Comparison of ENCODE assay signal across 1 cellular context in genomic region chr15:82771789-82772607, GRCh38.
TF ChIP-seq lines count a peak whose summit lies in the region.

No MANE protein-coding gene starts in this region.

TF ChIP-seq in H1, 55 proteins besides CTCF, POLR2A, EP300 and RAD21:
- TF ChIP-seq USF2 (IDR thresholded peaks at IDR 0.05; ENCODE audit: low read length) (no peak), ZNF274 (IDR thresholded peaks at IDR 0.05; ENCODE audit: borderline replicate concordance, extremely low read depth, low read length) (no peak), HDAC2 (IDR thresholded peaks at IDR 0.05; ENCODE audit: borderline replicate concordance in 1 of 2, low read depth in 2 of 2, low read length in 2 of 2) (no peak), ATF2 (IDR thresholded peaks at IDR 0.05; ENCODE audit: low read length) (no peak), SRF (IDR thresholded peaks at IDR 0.05; ENCODE audit: low read depth, low read length) (no peak), CBX5 (IDR thresholded peaks at IDR 0.05; ENCODE audit: low read depth, low read length) (no peak), ASH2L (IDR thresholded peaks at IDR 0.05; ENCODE audit: low read length) (no peak), SIRT6 (IDR thresholded peaks at IDR 0.05; ENCODE audit: low read length) (no peak), CHD1 (IDR thresholded peaks at IDR 0.05; ENCODE audit: low read depth, low read length) (no peak), SP4 (IDR thresholded peaks at IDR 0.05; ENCODE audit: low read length) (no peak), SIX5 (IDR thresholded peaks at IDR 0.05; ENCODE audit: low read depth, low read length) (no peak), TAF1 (IDR thresholded peaks at IDR 0.05; ENCODE audit: low read depth, low read length) (no peak), RFX5 (IDR thresholded peaks at IDR 0.05; ENCODE audit: borderline replicate concordance, low read depth, low read length) (no peak), GABPA (IDR thresholded peaks at IDR 0.05; ENCODE audit: borderline replicate concordance, insufficient read depth, low read length) (no peak), MAX (IDR thresholded peaks at IDR 0.05) (no peak), E2F6 (IDR thresholded peaks at IDR 0.05) (no peak), POLR2AphosphoS5 (IDR thresholded peaks at IDR 0.05; ENCODE audit: low read depth, low read length) (no peak), CEBPB (IDR thresholded peaks at IDR 0.05; ENCODE audit: low read depth, low read length) (no peak), KDM5A (IDR thresholded peaks at IDR 0.05; ENCODE audit: low read length) (no peak)
